ENCODE assay signal across 9 cellular contexts in genomic region chr15:56215769-56216168, GRCh38. TPM values are rescaled to one million over a fixed set of nuclear protein-coding genes. Genes with fewer than 3 reads are reported as not detected.
DNase-seq lines count a peak whose midpoint lies in the region; ATAC-seq and TF ChIP-seq lines count a peak whose summit lies in the region.
"Had no signal": no experiment of that assay in that cellular context is flagged by ENCODE, and none has a peak within 500 bp of the region (broad histone marks: within the 10 kb centered on the region; RNA-seq: fewer than 3 reads in every experiment).

No MANE protein-coding gene starts in this region.

- DNase-seq in AG04450 (ENCODE audit: low read depth, low spot score) (peak; percentile 32), H9 (no peak), SK-MEL-5 (ENCODE audit: low read depth, low spot score) (peak; percentile 83), iris pigment epithelial cell (ENCODE audit: low read depth) (peak; percentile 89), coronary artery (ENCODE audit: low spot score) (no peak), GM19240 (ENCODE audit: insufficient read length, low spot score) (no peak), HT-29 (ENCODE audit: low spot score) (no peak)

- no peak overlapping the region for H2BK15ac ChIP-seq in H9 (ENCODE audit: low read depth, low read length)

- no peak overlapping the region for H3K56ac ChIP-seq in H9 (ENCODE audit: insufficient read length, low read depth, low read length)

- in situ Hi-C loops in SK-MEL-5 (cut with HindIII; ENCODE audit: low pct_unique_long_range_greater_than_20kb, low sequenced_read_pairs), result no loop called here

- no peaks in the 10 kb centered on the region for H4K20me1 ChIP-seq in H9 (ENCODE audit: control insufficient read depth, insufficient read depth, insufficient read length)

- H3K18ac ChIP-seq in H9 (ENCODE audit: insufficient read length, low read depth, low read length), result no peak overlapping the region

- H3K27ac ChIP-seq in AG04450 (ENCODE audit: low read depth, low read length) (no peak overlapping the region), H9 (ENCODE audit: insufficient read length, low read depth, low read length) (no peak overlapping the region), coronary artery (no peak overlapping the region)

- H3K36me3 Mint-ChIP-seq in H9 (ENCODE audit: insufficient read depth in 1 of 3, low read depth in 3 of 3), result peaks cover 25 to 41% (median 39%) of the 10 kb centered on the region in 3 experiments

- H2AK5ac ChIP-seq in H9 (ENCODE audit: insufficient read length, low read length), result no peak overlapping the region

- TF ChIP-seq CTCF in AG04450 (IDR thresholded peaks at IDR 0.05; ENCODE audit: low read depth, low read length), result no peak
- no peak for TF ChIP-seq CTCF in H9 (conservative IDR thresholded peaks at IDR 0.05)
- no peak for TF ChIP-seq CTCF in coronary artery (IDR thresholded peaks at IDR 0.05)

- H2BK12ac ChIP-seq in H9 (ENCODE audit: insufficient read length, low read depth, low read length), result no peak overlapping the region

- H2BK5ac ChIP-seq in H9 (ENCODE audit: insufficient read length, low read length), result no peak overlapping the region

- H3K9me3 Mint-ChIP-seq in H9, result peaks cover 3 to 23% of the 10 kb centered on the region in 2 experiments; a peak in 4 of 5 replicates

- H3K4ac ChIP-seq in H9 (ENCODE audit: low read depth, low read length), result no peak overlapping the region

- no peak overlapping the region for H3K4me3 Mint-ChIP-seq in H9

- H3K79me2 ChIP-seq in H9 (ENCODE audit: insufficient read depth, low read length), result peaks cover 13% of the 10 kb centered on the region; the same call in 1 of the 2 replicates

- H4K5ac ChIP-seq in H9 (ENCODE audit: insufficient read length, low read depth, low read length), result no peak overlapping the region

- POLR2A ChIA-PET in AG04450 (lab: Yijun Ruan, JAX), result no interaction called here

- no peak overlapping the region for H2BK20ac ChIP-seq in H9 (ENCODE audit: low read depth, low read length, poor library complexity, severe bottlenecking)

- H3K27me3 ChIP-seq in AG04450 (ENCODE audit: control insufficient read depth, insufficient read depth, low read length) (no peaks in the 10 kb centered on the region), H9 (ENCODE audit: insufficient read depth, low read length) (no peaks in the 10 kb centered on the region)

- no peak overlapping the region for H3K14ac ChIP-seq in H9 (ENCODE audit: insufficient read depth, low read length)

- H3K4me3 ChIP-seq in AG04450 (ENCODE audit: low read depth, low read length) (no peak overlapping the region), coronary artery (no peak overlapping the region)

- peaks cover 14 to 20% of the 10 kb centered on the region in 2 experiments for H3K4me1 Mint-ChIP-seq in H9

- no peak overlapping the region for H3K9ac ChIP-seq in H9 (ENCODE audit: extremely low read depth, insufficient read length, low read length)

- H3K23ac ChIP-seq in H9 (ENCODE audit: insufficient read length, low read depth, low read length), result no peak overlapping the region

- H3K9me3 ChIP-seq in AG04450 (ENCODE audit: control insufficient read depth, insufficient read depth, low read length), result no peaks in the 10 kb centered on the region; the same call in 1 of the 2 replicates
- no peaks in the 10 kb centered on the region for H3K9me3 ChIP-seq in H9 (ENCODE audit: control insufficient read depth, low read depth, low read length)

- WGBS in H9 (ENCODE audit: extremely low coverage, insufficient read length, low lambda C conversion rate), result no CpG with 5 or more reads among the region's 1 CpG

- H2BK120ac ChIP-seq in H9 (ENCODE audit: low read depth, low read length, poor library complexity, severe bottlenecking), result no peak overlapping the region

- no peak overlapping the region for H4K91ac ChIP-seq in H9 (ENCODE audit: insufficient read length, low read depth, low read length)

- H4K8ac ChIP-seq in H9 (replicated peaks; ENCODE audit: insufficient read length, low read depth, low read length), result no peak overlapping the region

- H3T11ph ChIP-seq in H9 (ENCODE audit: low read length), result no peak overlapping the region

- CTCF ChIA-PET in AG04450 (lab: Charles Lee), result no interaction called here

- no peak for ATAC-seq in HG03354 (IDR thresholded peaks at IDR 0.05; ENCODE audit: poor library complexity, severe bottlenecking, unreplicated experiment)
- ATAC-seq: esophagus mucosa had no signal

- H3K4me2 ChIP-seq in H9 (ENCODE audit: insufficient read depth, insufficient read length, low read length), result no peak overlapping the region

- peaks cover 3% of the 10 kb centered on the region; the same call in 1 of the 2 replicates for H3K4me1 ChIP-seq in H9 (ENCODE audit: insufficient read depth, low read length)

- H2AFZ ChIP-seq in H9 (ENCODE audit: low read length), result no peak overlapping the region

- H3K23me2 ChIP-seq in H9 (ENCODE audit: insufficient read length, low read depth, low read length, poor library complexity, severe bottlenecking), result no peaks in the 10 kb centered on the region

- no peaks in the 10 kb centered on the region for H3K79me1 ChIP-seq in H9 (ENCODE audit: insufficient read depth, low read depth, low read length, poor library complexity, severe bottlenecking)

- H3K27me3 Mint-ChIP-seq in H9 (ENCODE audit: low read depth), result no peaks in the 10 kb centered on the region

- H3K27ac Mint-ChIP-seq in H9, result peak overlapping the region in 2 of 3 experiments; percentile 81 to 87; a peak in 2 of 7 replicates

RNA-seq across cellular contexts. Expression of gene RFX7, which starts 27.9 kb away (rescaled TPM):
- polyA plus RNA-seq in AG04450 (2011; rRNA removed), result 9.1 and 10.5 TPM in 2 replicates
- polyA minus RNA-seq in AG04450 (2011; rRNA and poly(A)+ RNA removed), result 32.9 and 37.7 TPM in 2 replicates
- 40.4 and 43.4 TPM in 2 replicates for total RNA-seq in H9 (2021)
- total RNA-seq in SK-MEL-5 (2014; rRNA removed; shearing (Covaris generic)), result 5.0 and 5.1 TPM in 2 replicates
- 5.2 and 8.4 TPM in 2 replicates for polyA plus RNA-seq in SK-MEL-5 (2015; cell fraction: cytosol; rRNA removed)
- polyA plus RNA-seq in SK-MEL-5 (2015; cell fraction: nucleus; rRNA removed), result 16.8 and 19.9 TPM in 2 replicates
- total RNA-seq in HT-29 (2014; rRNA removed; shearing (Covaris generic)), result 3.2 and 3.5 TPM in 2 replicates

Comparison
In these comparisons a context has a peak if more than half of its experiments do, and no peak if none do; other contexts are left out.
1. DNase-seq: peak in AG04450 (single experiment), SK-MEL-5 (single experiment) and iris pigment epithelial cell (single experiment); none in H9 (single experiment), coronary artery (single experiment), GM19240 (single experiment) and HT-29 (single experiment).